In the genomic region with DNA sequence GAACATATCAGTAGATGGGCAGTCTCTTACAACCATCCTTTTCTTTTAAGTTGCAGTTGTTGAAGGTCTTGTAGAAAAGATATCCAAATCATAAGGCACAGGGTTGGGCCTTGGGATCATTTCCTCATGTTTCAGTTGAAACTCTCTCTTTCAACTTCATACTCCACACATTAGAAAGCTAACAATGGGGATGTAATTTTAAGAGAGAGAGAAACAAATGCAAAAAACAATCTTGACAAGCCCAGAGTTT, we compare ENCODE assay signal across 10 cellular contexts.
A peak's percentile ranks its signal among the peaks of the same experiment; 100 is the strongest.
DNase-seq lines count a peak whose midpoint lies in the region; ATAC-seq, FAIRE-seq and TF ChIP-seq lines count a peak whose summit lies in the region.
"Had no signal": no experiment of that assay in that cellular context is flagged by ENCODE, and none has a peak within 500 bp of the region (broad histone marks: within the 10 kb centered on the region; RNA-seq: fewer than 3 reads in every experiment).

No MANE protein-coding gene starts in this region.

- H3K36me3 ChIP-seq in H7 (replicated peaks; ENCODE audit: control insufficient read depth, insufficient read depth, low read length) (no peaks in the 10 kb centered on the region), SK-N-MC (ENCODE audit: insufficient read depth, low read length) (no peaks in the 10 kb centered on the region), fibroblast of lung (ENCODE audit: control insufficient read depth, insufficient read depth, low read length) (no peaks in the 10 kb centered on the region), stomach smooth muscle (ENCODE audit: control insufficient read depth in 2 of 2, insufficient read depth in 2 of 2, low read length in 2 of 2) (no peaks in the 10 kb centered on the region)

- H3K4me1 ChIP-seq in fibroblast of lung (ENCODE audit: control insufficient read depth, extremely low read depth, insufficient read depth, low read length) (no peaks in the 10 kb centered on the region), stomach smooth muscle (ENCODE audit: control insufficient read depth, insufficient read depth, low read length) (peaks cover 2% of the 10 kb centered on the region)

- DNase-seq in H7 (peak; percentile 13), SK-N-MC (ENCODE audit: low read depth, low spot score) (no peak), fibroblast of lung (ENCODE audit: low read depth in 2 of 2) (no peak), urothelium cell line (ENCODE audit: low spot score) (no peak), HK-2 (ENCODE audit: unreplicated experiment) (no peak)
- DNase-seq: activated CD4-positive, alpha-beta T cell treated with anti-CD3 and anti-CD28 coated beads for 1 hour; activated naive CD4-positive, alpha-beta T cell treated with anti-CD3 and anti-CD28 coated beads, Interleukin-2, amount 50 U/mL, for 16 hours; effector memory CD4-positive, alpha-beta T cell had no signal

- ATAC-seq in GM21717 (IDR thresholded peaks at IDR 0.05; ENCODE audit: unreplicated experiment) = no peak

- H3K79me2 ChIP-seq in fibroblast of lung (ENCODE audit: control insufficient read depth, insufficient read depth, low read length) = peaks cover 18% of the 10 kb centered on the region

- TF ChIP-seq CTCF in fibroblast of lung (conservative IDR thresholded peaks at IDR 0.05 in 1 of 2, IDR thresholded peaks at IDR 0.05 in 1 of 2; ENCODE audit: low read depth in 1 of 2, low read length in 2 of 2) = no peak

- H3K9ac ChIP-seq in SK-N-MC (ENCODE audit: insufficient read length) (no peak overlapping the region), fibroblast of lung (ENCODE audit: insufficient read depth, low read length) (no peak overlapping the region), stomach smooth muscle (ENCODE audit: low read length in 2 of 2) (no peak overlapping the region)

- no peaks in the 10 kb centered on the region for H3K27me3 ChIP-seq in H7 (ENCODE audit: control insufficient read depth, insufficient read depth, low read length)
- no peaks in the 10 kb centered on the region for H3K27me3 ChIP-seq in fibroblast of lung (ENCODE audit: control insufficient read depth, insufficient read depth, low read length)
- H3K27me3 ChIP-seq in stomach smooth muscle (ENCODE audit: control insufficient read depth in 1 of 2, insufficient read depth in 2 of 2, low read length in 2 of 2) = no peaks in the 10 kb centered on the region

- H3K4me3 ChIP-seq in H7 (ENCODE audit: insufficient read depth, low read depth, low read length) = no peak overlapping the region
- H3K4me3 ChIP-seq in SK-N-MC = peak overlapping the region; percentile 88
- H3K4me3 ChIP-seq in fibroblast of lung (replicated peaks in 1 of 4; ENCODE audit: control extremely low read depth in 1 of 4, insufficient read depth in 1 of 4, low read depth in 3 of 4, low read length in 4 of 4) = peak overlapping the region in 2 of 4 experiments; percentile 92 to 99
- peak overlapping the region; percentile 89 to 95 for H3K4me3 ChIP-seq in stomach smooth muscle (ENCODE audit: low read length in 2 of 2)

- peak overlapping the region; percentile 17 for H2AFZ ChIP-seq in fibroblast of lung (ENCODE audit: low read length)

- H3K4me2 ChIP-seq in fibroblast of lung (ENCODE audit: extremely low read depth, insufficient read depth, low read length) = peak overlapping the region; percentile 21

- FAIRE-seq in urothelium cell line (lab: Jason Lieb, UNC) = no peak

- H3K9me3 ChIP-seq in SK-N-MC (ENCODE audit: low read depth, low read length) (no peaks in the 10 kb centered on the region), fibroblast of lung (ENCODE audit: control insufficient read depth, insufficient read depth, low read depth, low read length) (no peaks in the 10 kb centered on the region), stomach smooth muscle (ENCODE audit: control insufficient read depth in 2 of 2, low read length in 2 of 2) (no peaks in the 10 kb centered on the region)

- no peak overlapping the region for H3K27ac ChIP-seq in SK-N-MC
- H3K27ac ChIP-seq in fibroblast of lung (ENCODE audit: insufficient read depth, low read length) = no peak overlapping the region
- H3K27ac ChIP-seq in stomach smooth muscle (ENCODE audit: low read length) = peak overlapping the region; percentile 93

- no peaks in the 10 kb centered on the region for H4K20me1 ChIP-seq in fibroblast of lung (ENCODE audit: control insufficient read depth, extremely low read depth, insufficient read depth, low read length)
